Comparison of ENCODE assay signal across 19 cellular contexts in the genomic region with DNA sequence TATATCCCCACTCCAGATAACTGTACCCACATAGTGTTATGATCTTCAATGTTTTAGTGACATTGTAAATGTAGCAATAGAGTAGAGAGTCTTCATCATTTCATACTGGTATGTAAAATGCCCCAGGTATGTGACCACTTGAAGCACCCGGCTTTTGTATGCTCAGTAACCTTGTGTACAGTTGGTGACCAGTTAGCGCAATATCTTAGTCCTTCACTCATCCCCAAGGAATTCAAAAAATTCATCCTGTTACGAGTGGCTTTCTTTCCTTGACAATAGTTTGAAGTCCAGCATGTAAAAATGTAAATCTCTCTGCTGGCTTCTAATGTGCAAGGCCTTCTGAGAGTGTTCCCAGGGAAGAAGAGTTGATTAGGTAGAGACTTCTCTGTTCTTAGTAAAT.
DNase-seq lines count a peak whose midpoint lies in the region; ATAC-seq, FAIRE-seq and TF ChIP-seq lines count a peak whose summit lies in the region.
"Had no signal": no experiment of that assay in that cellular context is flagged by ENCODE, and none has a peak within 500 bp of the region (broad histone marks: within the 10 kb centered on the region; RNA-seq: fewer than 3 reads in every experiment).

No MANE protein-coding gene starts in this region.

- H3K27ac Mint-ChIP-seq in astrocyte (ENCODE audit: unreplicated experiment): peak overlapping the region; percentile 81
- H3K27ac Mint-ChIP-seq in WTC11: no peak overlapping the region
- H3K27ac Mint-ChIP-seq: activated T-helper 2 cell treated with anti-CD3 and anti-CD28 coated beads, Interferon-gamma antibody, Interleukin-2, Interleukin-4, amounts not matched to agents 10 μg/mL and 5 μg/mL and 100 μg/mL, durations not matched to agents 14 hours and 24 hours and 36 hours; CD8-positive, alpha-beta T cell; mesothelial cell of epicardium had no signal

- ATAC-seq in HG03469 (IDR thresholded peaks at IDR 0.05; ENCODE audit: unreplicated experiment) (no peak), WTC11 (no peak)
- ATAC-seq: CD8-positive, alpha-beta T cell; heart left ventricle; right cardiac atrium had no signal

- DNase-seq in ACHN (peak; percentile 57), HS-5 (ENCODE audit: low read depth) (peak; percentile 38), astrocyte (ENCODE audit: low read depth) (peak; percentile 75), hepatocyte (ENCODE audit: low spot score) (peak; percentile 27), WTC11 (ENCODE audit: low spot score) (no peak), HuH-7 (ENCODE audit: low spot score) (no peak), RPMI8226 (no peak)
- DNase-seq: amniotic stem cell; CD8-positive, alpha-beta T cell; heart left ventricle; islet precursor cell; NCI-H2171; right cardiac atrium; T-helper 1 cell; WERI-Rb-1 had no signal

- H3K4me2 ChIP-seq in astrocyte (ENCODE audit: low read length): no peak overlapping the region
- no peak overlapping the region for H3K4me2 ChIP-seq in hepatocyte

- CTCF ChIA-PET in WTC11 (lab: Charles Lee): no interaction called here

- no peak overlapping the region for H3K4me3 ChIP-seq in astrocyte (ENCODE audit: insufficient read depth, low read depth, low read length)
- no peak overlapping the region for H3K4me3 ChIP-seq in hepatocyte
- H3K4me3 ChIP-seq: heart left ventricle had no signal

- H3K9ac ChIP-seq in astrocyte (ENCODE audit: low read length): no peak overlapping the region

- H3K9me2 ChIP-seq in hepatocyte (replicated peaks; ENCODE audit: insufficient read depth): no peaks in the 10 kb centered on the region

- no peak for TF ChIP-seq CTCF in astrocyte (IDR thresholded peaks at IDR 0.05; ENCODE audit: insufficient read depth, low read depth, low read length)
- no peak for TF ChIP-seq CTCF in hepatocyte (IDR thresholded peaks at IDR 0.05; ENCODE audit: poor library complexity)
- no peak for TF ChIP-seq CTCF in WTC11 (IDR thresholded peaks at IDR 0.05)

- H3K4me1 ChIP-seq in astrocyte (ENCODE audit: insufficient read depth, low read length) (no peaks in the 10 kb centered on the region), hepatocyte (ENCODE audit: insufficient read depth) (no peaks in the 10 kb centered on the region)
- H3K4me1 ChIP-seq: heart left ventricle had no signal

- peaks cover 4% of the 10 kb centered on the region for H3K4me1 Mint-ChIP-seq in astrocyte (ENCODE audit: low read depth, unreplicated experiment)
- peaks cover 9% of the 10 kb centered on the region for H3K4me1 Mint-ChIP-seq in WTC11

- H3K27me3 ChIP-seq in astrocyte (ENCODE audit: insufficient read depth, low read length) (no peaks in the 10 kb centered on the region), hepatocyte (no peaks in the 10 kb centered on the region)

- peak; percentile 97 for FAIRE-seq in astrocyte (lab: Jason Lieb, UNC)

- H3K4me3 Mint-ChIP-seq in astrocyte (ENCODE audit: unreplicated experiment) (no peak overlapping the region), WTC11 (no peak overlapping the region)
- H3K4me3 Mint-ChIP-seq: CD8-positive, alpha-beta T cell; mesothelial cell of epicardium had no signal

- 68% methylated on average over 3 of the region's 3 CpGs for WGBS in hepatocyte (ENCODE audit: low lambda C conversion rate, missing lambda C conversion rate)

- H3K27ac ChIP-seq in astrocyte (ENCODE audit: low read depth, low read length): no peak overlapping the region
- H3K27ac ChIP-seq in hepatocyte: peak overlapping the region; percentile 44
- H3K27ac ChIP-seq: epithelial cell of prostate, heart left ventricle, WERI-Rb-1 had no signal

- no peaks in the 10 kb centered on the region for H3K36me3 ChIP-seq in astrocyte (ENCODE audit: insufficient read depth, low read length)
- no peaks in the 10 kb centered on the region for H3K36me3 ChIP-seq in hepatocyte (replicated peaks; ENCODE audit: insufficient read depth, low read depth)
- H3K36me3 ChIP-seq: heart left ventricle, WERI-Rb-1 had no signal

- no peaks in the 10 kb centered on the region for H3K36me3 Mint-ChIP-seq in astrocyte (ENCODE audit: low read depth, unreplicated experiment)
- H3K36me3 Mint-ChIP-seq in WTC11: no peaks in the 10 kb centered on the region

- H3K27me3 Mint-ChIP-seq in astrocyte (ENCODE audit: low read depth, unreplicated experiment) (no peaks in the 10 kb centered on the region), WTC11 (ENCODE audit: low read depth) (no peaks in the 10 kb centered on the region)

- H3K9me3 Mint-ChIP-seq in astrocyte (ENCODE audit: unreplicated experiment): no peaks in the 10 kb centered on the region
- no peaks in the 10 kb centered on the region for H3K9me3 Mint-ChIP-seq in WTC11
- H3K9me3 Mint-ChIP-seq: activated T-helper 2 cell treated with anti-CD3 and anti-CD28 coated beads, Interferon-gamma antibody, Interleukin-2, Interleukin-4, amounts not matched to agents 10 μg/mL and 5 μg/mL and 100 μg/mL, durations not matched to agents 14 hours and 24 hours and 36 hours; CD8-positive, alpha-beta T cell; mesothelial cell of epicardium had no signal

- no peaks in the 10 kb centered on the region for H3K9me3 ChIP-seq in astrocyte (ENCODE audit: insufficient read depth, low read depth, low read length)
- H3K9me3 ChIP-seq in hepatocyte (ENCODE audit: low read depth): no peaks in the 10 kb centered on the region
- H3K9me3 ChIP-seq: heart left ventricle had no signal

- in situ Hi-C loops in ACHN (cut with HindIII; ENCODE audit: low pct_ligation_motif_present, low pct_unique_long_range_greater_than_20kb, low sequenced_read_pairs): no loop called here

- H3K79me2 ChIP-seq in astrocyte (ENCODE audit: insufficient read depth, low read length) (no peaks in the 10 kb centered on the region), hepatocyte (no peaks in the 10 kb centered on the region)

- H2AFZ ChIP-seq in astrocyte (ENCODE audit: low read depth, low read length) (no peak overlapping the region), hepatocyte (no peak overlapping the region)

- POLR2A ChIA-PET in WTC11 (lab: Charles Lee): no interaction called here

- H4K20me1 ChIP-seq in astrocyte (ENCODE audit: insufficient read depth, low read length) (no peaks in the 10 kb centered on the region), hepatocyte (ENCODE audit: insufficient read depth, poor library complexity, severe bottlenecking) (no peaks in the 10 kb centered on the region)

TF ChIP-seq in WTC11, 78 proteins besides CTCF, POLR2A, EP300 and RAD21 (continues in another document):
- TF ChIP-seq ARID4B (CRISPR knock-in tag; IDR thresholded peaks at IDR 0.05; ENCODE audit: borderline replicate concordance) (no peak), TEAD4 (CRISPR knock-in tag; IDR thresholded peaks at IDR 0.05) (no peak), USF2 (CRISPR knock-in tag; IDR thresholded peaks at IDR 0.05) (no peak), HMGA2 (CRISPR knock-in tag; IDR thresholded peaks at IDR 0.05) (no peak)
- TF ChIP-seq, protein P1, sequence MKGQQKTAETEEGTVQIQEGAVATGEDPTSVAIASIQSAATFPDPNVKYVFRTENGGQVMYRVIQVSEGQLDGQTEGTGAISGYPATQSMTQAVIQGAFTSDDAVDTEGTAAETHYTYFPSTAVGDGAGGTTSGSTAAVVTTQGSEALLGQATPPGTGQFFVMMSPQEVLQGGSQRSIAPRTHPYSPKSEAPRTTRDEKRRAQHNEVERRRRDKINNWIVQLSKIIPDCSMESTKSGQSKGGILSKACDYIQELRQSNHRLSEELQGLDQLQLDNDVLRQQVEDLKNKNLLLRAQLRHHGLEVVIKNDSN (CRISPR knock-in tag; IDR thresholded peaks at IDR 0.05): no peak

Comparison
In these comparisons a context has a peak if more than half of its experiments do, and no peak if none do; other contexts are left out.
1. DNase-seq: peak in ACHN (single experiment), HS-5 (single experiment), astrocyte (single experiment) and hepatocyte (single experiment); none in WTC11 (single experiment), HuH-7 (single experiment) and RPMI8226 (single experiment).